In genomic region chr9:90547896-90548295, GRCh38 we compare ENCODE assay signal across 1 cellular context.
TF ChIP-seq lines count a peak whose summit lies in the region.

No MANE protein-coding gene starts in this region.

TF ChIP-seq in HCT116, 20 proteins besides CTCF, POLR2A, EP300 and RAD21:
- TF ChIP-seq SIN3A (IDR thresholded peaks at IDR 0.05; ENCODE audit: low read depth) (no peak), EGR1 (IDR thresholded peaks at IDR 0.05; ENCODE audit: low read depth) (no peak), CBX3 (IDR thresholded peaks at IDR 0.05; ENCODE audit: low read depth) (no peak), EZH2 (IDR thresholded peaks at IDR 0.05) (no peak), POLR2AphosphoS5 (IDR thresholded peaks at IDR 0.05; ENCODE audit: low read depth, low read length) (no peak), JUND (IDR thresholded peaks at IDR 0.05) (no peak), MAX (IDR thresholded peaks at IDR 0.05) (no peak), EZH2phosphoT487 (IDR thresholded peaks at IDR 0.05; ENCODE audit: borderline replicate concordance) (no peak), YY1 (IDR thresholded peaks at IDR 0.05; ENCODE audit: extremely low read depth, insufficient replicate concordance, low read depth, low read length) (no peak), ZNF274 (IDR thresholded peaks at IDR 0.05; ENCODE audit: low read depth, low read length) (no peak), SP1 (IDR thresholded peaks at IDR 0.05; ENCODE audit: low read depth) (no peak), REST (IDR thresholded peaks at IDR 0.05; ENCODE audit: low read depth) (no peak), ZFX (IDR thresholded peaks at IDR 0.05) (no peak), SRF (IDR thresholded peaks at IDR 0.05; ENCODE audit: low read depth) (no peak), CEBPB (IDR thresholded peaks at IDR 0.05; ENCODE audit: low read depth) (no peak), ZBTB33 (IDR thresholded peaks at IDR 0.05; ENCODE audit: extremely low read depth, insufficient replicate concordance, low read length) (no peak), FOSL1 (IDR thresholded peaks at IDR 0.05; ENCODE audit: low read depth) (no peak)
TF ChIP-seq in HCT116: peak in this region for 0.
